ENCODE assay signal across 8 cellular contexts in the genomic region with DNA sequence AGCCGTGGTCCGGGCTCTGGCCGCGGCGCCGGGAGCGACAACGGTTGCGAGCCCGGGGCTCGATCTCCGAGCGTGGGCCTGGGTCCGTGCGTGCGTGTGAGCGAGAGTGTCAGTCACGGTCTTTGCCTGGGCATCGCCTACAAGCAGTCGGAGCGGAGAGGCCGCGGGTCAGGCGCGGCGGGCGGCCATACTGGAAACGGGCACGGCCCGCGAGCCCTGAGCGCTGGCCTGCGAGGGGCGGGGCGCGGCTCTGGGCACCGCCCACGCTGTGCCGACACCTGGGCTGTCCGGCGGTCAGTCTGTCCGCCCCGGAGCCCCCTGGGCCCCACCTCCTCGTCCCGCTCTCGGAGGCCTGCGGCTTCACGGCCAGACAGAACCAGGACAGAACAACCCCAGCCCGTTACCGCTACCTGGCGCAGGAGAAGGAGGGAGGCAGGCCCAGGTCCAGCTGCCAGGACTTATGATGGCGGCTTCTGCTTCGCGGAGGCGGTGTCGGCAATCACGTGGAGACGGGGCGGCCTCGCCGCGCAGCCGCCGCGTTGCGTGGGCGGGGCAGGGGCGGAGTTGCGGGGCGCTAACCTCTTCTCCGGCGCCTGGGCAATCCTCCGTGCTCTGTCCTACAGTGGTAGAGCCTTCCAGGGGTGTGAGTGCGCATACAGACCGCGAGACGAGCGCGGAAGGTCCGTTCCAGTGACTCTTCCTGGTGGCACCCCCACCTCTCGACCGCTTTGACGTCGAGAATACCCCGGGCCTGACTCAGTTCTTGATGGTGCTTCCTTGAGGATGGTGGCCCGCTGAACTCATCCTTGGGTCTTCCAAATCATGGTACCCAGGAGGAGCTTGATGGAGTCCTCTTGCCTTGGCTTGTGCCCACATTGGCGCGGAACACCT. TPM values are rescaled to one million over a fixed set of nuclear protein-coding genes. Genes with fewer than 3 reads are reported as not detected.
DNase-seq lines count a peak whose midpoint lies in the region; ATAC-seq, FAIRE-seq and TF ChIP-seq lines count a peak whose summit lies in the region.

TMEM131 (minus strand) TSS at position 215 of the 891 bp plus-strand sequence. CDS start 286 bp downstream, outside the sequence.

- peak within 1 kb of the TSS; percentile 96 for H3K27ac Mint-ChIP-seq in T-helper 2 cell treated with Interferon-gamma antibody and Interleukin-4, amounts not matched to agents 5 μg/mL and 100 μg/mL, for 36 hours

- WGBS in right cardiac atrium = 1% methylated on average over 88 of the region's 88 CpGs

- TF ChIP-seq CTCF in ascending aorta (IDR thresholded peaks at IDR 0.05) = no peak

- peak; percentile 65 for ATAC-seq in HG02973 (IDR thresholded peaks at IDR 0.05; ENCODE audit: unreplicated experiment)
- ATAC-seq in right cardiac atrium = peak; percentile 98

- FAIRE-seq in GM18507 (lab: Jason Lieb, UNC) (peak; percentile 89), urothelium cell line (lab: Jason Lieb, UNC) (peak; percentile 96)

- peaks cover 31% of the 10 kb centered on the region for H3K4me1 Mint-ChIP-seq in T-helper 2 cell treated with Interferon-gamma antibody and Interleukin-4, amounts not matched to agents 5 μg/mL and 100 μg/mL, for 36 hours (ENCODE audit: low read depth)

- no peaks in the 10 kb centered on the region for H3K9me3 Mint-ChIP-seq in T-helper 2 cell treated with Interferon-gamma antibody and Interleukin-4, amounts not matched to agents 5 μg/mL and 100 μg/mL, for 36 hours

- H3K36me3 ChIP-seq in ascending aorta = no peaks in the 10 kb centered on the region

- no peaks in the 10 kb centered on the region for H3K27me3 ChIP-seq in ascending aorta
- no peaks in the 10 kb centered on the region for H3K27me3 ChIP-seq in right cardiac atrium (ENCODE audit: control insufficient read depth, insufficient read depth)

- H3K9me3 ChIP-seq in ascending aorta = no peaks in the 10 kb centered on the region
- H3K9me3 ChIP-seq in right cardiac atrium (ENCODE audit: control insufficient read depth, low read length) = no peaks in the 10 kb centered on the region

- H3K36me3 Mint-ChIP-seq in T-helper 2 cell treated with Interferon-gamma antibody and Interleukin-4, amounts not matched to agents 5 μg/mL and 100 μg/mL, for 36 hours (ENCODE audit: low read depth) = peaks cover 5% of the 10 kb centered on the region

- no peaks in the 10 kb centered on the region for H3K27me3 Mint-ChIP-seq in T-helper 2 cell treated with Interferon-gamma antibody and Interleukin-4, amounts not matched to agents 5 μg/mL and 100 μg/mL, for 36 hours (ENCODE audit: low read depth)

- peak within 1 kb of the TSS; percentile 68 to 91 for H3K4me3 ChIP-seq in ascending aorta
- peak within 1 kb of the TSS; percentile 85 for H3K4me3 ChIP-seq in right cardiac atrium (ENCODE audit: low read length)

- DNase-seq in GM18507 (ENCODE audit: extremely low spot score, insufficient read length, low read depth) (peak; percentile 92), NCI-H2029 (lab: John Stamatoyannopoulos, UW) (peak; percentile 93), ascending aorta (ENCODE audit: low spot score in 2 of 2) (peak; percentile 58 to 94), right cardiac atrium (peak; percentile 96 to 98 (median 98)), pulmonary artery endothelial cell (ENCODE audit: low read depth, low spot score) (peak; percentile 71), urothelium cell line (ENCODE audit: low spot score) (peak; percentile 99)
- peak; percentile 95 for DNase-seq in T-helper 2 cell treated with Interferon-gamma antibody and Interleukin-4, amounts not matched to agents 5 μg/mL and 100 μg/mL, for 36 hours (ENCODE audit: low spot score)

- peaks cover 0 to 17% of the 10 kb centered on the region in 2 donors for H3K4me1 ChIP-seq in ascending aorta
- H3K4me1 ChIP-seq in right cardiac atrium (ENCODE audit: control insufficient read depth, insufficient read depth, low read length) = no peaks in the 10 kb centered on the region

- intact Hi-C loops in ascending aorta (cut with DNase I) (loop anchor here (2.0 to 5.0 kb wide), 6 partner anchors 151 to 349 kb away; partner anchors contain the start of genes ACTR1B and COX5B), right cardiac atrium (cut with DNase I) (loop anchor here in 2 of 4 donors (10.0 kb wide), 2 partner anchors 191 to 389 kb away; no protein-coding TSS in a partner anchor)

- H3K27ac ChIP-seq in ascending aorta (peak within 1 kb of the TSS; percentile 94 to 97), right cardiac atrium (ENCODE audit: low read length) (peak within 1 kb of the TSS; percentile 82)

- H3K4me3 Mint-ChIP-seq in T-helper 2 cell treated with Interferon-gamma antibody and Interleukin-4, amounts not matched to agents 5 μg/mL and 100 μg/mL, for 36 hours = peak within 1 kb of the TSS; percentile 97

RNA-seq across cellular contexts. Expression of gene TMEM131, which starts in this region (rescaled TPM):
- total RNA-seq in ascending aorta (20.0 TPM), right cardiac atrium (10 to 100 TPM; 26.4 to 32.7 (median 30.2) TPM), pulmonary artery endothelial cell (9.9 and 16.6 TPM in 2 replicates)
- polyA plus RNA-seq in right cardiac atrium = 11.5 TPM

Comparison
In these comparisons a context has a peak if more than half of its experiments do, and no peak if none do; other contexts are left out.
1. Peak in every context shown above with its lines: DNase-seq, ATAC-seq, H3K4me3 ChIP-seq and H3K27ac ChIP-seq.